Comparison of ENCODE assay signal across 8 cellular contexts in the genomic region with DNA sequence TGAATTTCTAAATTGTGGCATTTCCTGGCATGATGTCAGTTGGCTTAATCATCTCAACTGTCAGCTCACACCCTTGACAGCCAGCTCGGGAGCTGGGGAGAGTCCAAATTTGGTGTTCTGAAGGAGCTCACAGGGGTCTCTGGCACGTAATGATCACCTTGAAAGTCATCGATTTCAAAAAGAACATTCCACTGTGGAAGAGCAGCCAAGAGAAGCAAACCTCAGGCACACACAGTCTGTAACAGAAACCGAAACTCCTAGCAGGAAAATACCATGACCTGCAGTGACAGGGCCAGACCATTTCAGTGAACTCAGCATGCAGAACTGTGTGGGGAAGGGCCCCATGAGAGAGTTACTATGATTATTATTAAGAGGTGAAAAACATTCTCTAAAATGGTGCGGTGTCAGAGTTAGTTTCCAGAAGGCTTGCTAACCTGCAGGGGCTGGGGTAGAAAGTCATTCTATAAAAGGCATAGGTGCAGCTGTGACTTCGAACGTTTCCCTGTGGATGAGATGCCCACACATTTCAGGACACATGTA. TPM values are rescaled to one million over a fixed set of nuclear protein-coding genes. Genes with fewer than 3 reads are reported as not detected.
DNase-seq lines count a peak whose midpoint lies in the region; TF ChIP-seq lines count a peak whose summit lies in the region.

No MANE protein-coding gene starts in this region.

- POLR2A ChIA-PET in HEK293 (lab: Yijun Ruan, JAX) = interaction anchor here (3.5 kb wide), 1 partner anchor 26 kb away, joined by 32 read pairs; a partner anchor contains a TSS

- H3K4me3 Mint-ChIP-seq in activated naive CD8-positive, alpha-beta T cell treated with anti-CD3 and anti-CD28 coated beads for 36 hours = peak overlapping the region; percentile 36
- peak overlapping the region in 3 of 5 donors; percentile 78 to 86 (median 84) for H3K4me3 Mint-ChIP-seq in immature natural killer cell

- no peaks in the 10 kb centered on the region for H3K36me3 ChIP-seq in HEK293 (ENCODE audit: control insufficient read depth in 2 of 2, insufficient read depth in 1 of 2, low read length in 2 of 2)

- DNase-seq in GM13977 (ENCODE audit: low spot score) = peak; percentile 58
- DNase-seq in NCI-H226 = peak; percentile 41
- peak; percentile 60 for DNase-seq in activated naive CD8-positive, alpha-beta T cell treated with anti-CD3 and anti-CD28 coated beads for 36 hours
- DNase-seq in immature natural killer cell = peak; percentile 55 to 61 (median 57)
- peak; percentile 65 for DNase-seq in stimulated activated naive CD4-positive, alpha-beta T cell treated with Interleukin-2 at 50 U/mL for 16 hours (lab: John Stamatoyannopoulos, UW)
- no peak for DNase-seq in SHP77 (lab: John Stamatoyannopoulos, UW)
- no peak for DNase-seq in NCI-H1092 treated with DMSO at 0.1 percent for 48 hours (lab: John Stamatoyannopoulos, UW)

- TF ChIP-seq CTCF in GM13977 (IDR thresholded peaks at IDR 0.05; ENCODE audit: extremely low read depth, insufficient read depth, missing control alignments) = no peak
- TF ChIP-seq CTCF in HEK293 (tag by site-specific recombination; IDR thresholded peaks at IDR 0.05) = no peak

- peaks cover 65% of the 10 kb centered on the region for H3K4me1 Mint-ChIP-seq in activated naive CD8-positive, alpha-beta T cell treated with anti-CD3 and anti-CD28 coated beads for 36 hours
- H3K4me1 Mint-ChIP-seq in immature natural killer cell = peaks cover 29 to 41% of the 10 kb centered on the region in 2 donors

- H3K4me1 ChIP-seq in HEK293 (ENCODE audit: control insufficient read depth, insufficient read depth, low read length) = peaks cover 2% of the 10 kb centered on the region; the same call in 1 of the 2 replicates

- H3K27me3 Mint-ChIP-seq in activated naive CD8-positive, alpha-beta T cell treated with anti-CD3 and anti-CD28 coated beads for 36 hours = peaks cover 4% of the 10 kb centered on the region
- peaks cover 17 to 27% (median 21%) of the 10 kb centered on the region in 3 donors for H3K27me3 Mint-ChIP-seq in immature natural killer cell (ENCODE audit: low read depth in 3 of 3)

- H3K9me3 Mint-ChIP-seq in activated naive CD8-positive, alpha-beta T cell treated with anti-CD3 and anti-CD28 coated beads for 36 hours = no peaks in the 10 kb centered on the region
- H3K9me3 Mint-ChIP-seq in immature natural killer cell = no peaks in the 10 kb centered on the region

- CTCF ChIA-PET in HEK293 (lab: Yijun Ruan, JAX) = interaction anchor here (0.5 to 1.2 kb wide), 4 partner anchors 11 to 845 kb away, joined by 3 to 5 read pairs (median 4); no protein-coding TSS in a partner anchor

- H3K4me3 ChIP-seq in HEK293 (ENCODE audit: low read depth, low read length) = no peak overlapping the region

- no peak overlapping the region for H3K27ac ChIP-seq in HEK293 (ENCODE audit: extremely low read depth, low read depth, low read length)

- peak overlapping the region; percentile 98 for H3K27ac Mint-ChIP-seq in activated naive CD8-positive, alpha-beta T cell treated with anti-CD3 and anti-CD28 coated beads for 36 hours
- H3K27ac Mint-ChIP-seq in immature natural killer cell = no peak overlapping the region

- no peaks in the 10 kb centered on the region for H3K36me3 Mint-ChIP-seq in activated naive CD8-positive, alpha-beta T cell treated with anti-CD3 and anti-CD28 coated beads for 36 hours
- no peaks in the 10 kb centered on the region for H3K36me3 Mint-ChIP-seq in immature natural killer cell

- no peaks in the 10 kb centered on the region for H3K9me3 ChIP-seq in HEK293 (ENCODE audit: control insufficient read depth, insufficient read depth, low read depth, low read length)

- in situ Hi-C loops in GM13977 (cut with MboI; ENCODE audit: low pct_unique_long_range_greater_than_20kb, low sequenced_read_pairs, unreplicated experiment) = no loop called here

TF ChIP-seq in HEK293, 187 proteins besides CTCF, POLR2A, EP300 and RAD21:
- TF ChIP-seq HOXA7 (CRISPR knock-in tag; IDR thresholded peaks at IDR 0.05; ENCODE audit: borderline replicate concordance) = no peak
- TF ChIP-seq, protein P1, sequence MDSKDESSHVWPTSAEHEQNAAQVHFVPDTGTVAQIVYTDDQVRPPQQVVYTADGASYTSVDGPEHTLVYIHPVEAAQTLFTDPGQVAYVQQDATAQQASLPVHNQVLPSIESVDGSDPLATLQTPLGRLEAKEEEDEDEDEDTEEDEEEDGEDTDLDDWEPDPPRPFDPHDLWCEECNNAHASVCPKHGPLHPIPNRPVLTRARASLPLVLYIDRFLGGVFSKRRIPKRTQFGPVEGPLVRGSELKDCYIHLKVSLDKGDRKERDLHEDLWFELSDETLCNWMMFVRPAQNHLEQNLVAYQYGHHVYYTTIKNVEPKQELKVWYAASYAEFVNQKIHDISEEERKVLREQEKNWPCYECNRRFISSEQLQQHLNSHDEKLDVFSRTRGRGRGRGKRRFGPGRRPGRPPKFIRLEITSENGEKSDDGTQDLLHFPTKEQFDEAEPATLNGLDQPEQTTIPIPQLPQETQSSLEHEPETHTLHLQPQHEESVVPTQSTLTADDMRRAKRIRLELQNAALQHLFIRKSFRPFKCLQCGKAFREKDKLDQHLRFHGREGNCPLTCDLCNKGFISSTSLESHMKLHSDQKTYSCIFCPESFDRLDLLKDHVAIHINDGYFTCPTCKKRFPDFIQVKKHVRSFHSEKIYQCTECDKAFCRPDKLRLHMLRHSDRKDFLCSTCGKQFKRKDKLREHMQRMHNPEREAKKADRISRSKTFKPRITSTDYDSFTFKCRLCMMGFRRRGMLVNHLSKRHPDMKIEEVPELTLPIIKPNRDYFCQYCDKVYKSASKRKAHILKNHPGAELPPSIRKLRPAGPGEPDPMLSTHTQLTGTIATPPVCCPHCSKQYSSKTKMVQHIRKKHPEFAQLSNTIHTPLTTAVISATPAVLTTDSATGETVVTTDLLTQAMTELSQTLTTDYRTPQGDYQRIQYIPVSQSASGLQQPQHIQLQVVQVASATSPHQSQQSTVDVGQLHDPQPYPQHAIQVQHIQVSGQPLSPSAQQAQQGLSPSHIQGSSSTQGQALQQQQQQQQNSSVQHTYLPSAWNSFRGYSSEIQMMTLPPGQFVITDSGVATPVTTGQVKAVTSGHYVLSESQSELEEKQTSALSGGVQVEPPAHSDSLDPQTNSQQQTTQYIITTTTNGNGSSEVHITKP (tag by site-specific recombination; IDR thresholded peaks at IDR 0.05) = peak; percentile 61
TF ChIP-seq in HEK293: peak in this region for 1.

RNA-seq across cellular contexts. Expression of a gene that starts 26.4 kb away (rescaled TPM):
- 100 to 1,000 TPM; 117 to 125 TPM for total RNA-seq in activated naive CD8-positive, alpha-beta T cell treated with anti-CD3 and anti-CD28 coated beads for 36 hours
- polyA plus RNA-seq in immature natural killer cell = 100 to 1,000 TPM; 343 to 423 (median 353) TPM

Comparison
In these comparisons a context has a peak if more than half of its experiments do, and no peak if none do; other contexts are left out.
1. DNase-seq: peak in GM13977 (single experiment), NCI-H226 (single experiment), activated naive CD8-positive, alpha-beta T cell treated with anti-CD3 and anti-CD28 coated beads for 36 hours (single experiment), immature natural killer cell (3 of 3) and stimulated activated naive CD4-positive, alpha-beta T cell treated with Interleukin-2 at 50 U/mL for 16 hours (single experiment); none in SHP77 (0 of 2) and NCI-H1092 treated with DMSO at 0.1 percent for 48 hours (single experiment).